ENCODE assay signal across 19 cellular contexts in genomic region chrX:120464409-120464808, GRCh38. TPM values are rescaled to one million over a fixed set of nuclear protein-coding genes. Genes with fewer than 3 reads are reported as not detected.
DNase-seq lines count a peak whose midpoint lies in the region; ATAC-seq and TF ChIP-seq lines count a peak whose summit lies in the region.
"Had no signal": no experiment of that assay in that cellular context is flagged by ENCODE, and none has a peak within 500 bp of the region (broad histone marks: within the 10 kb centered on the region; RNA-seq: fewer than 3 reads in every experiment).

No MANE protein-coding gene starts in this region.

- POLR2A ChIA-PET in HEK293 (lab: Yijun Ruan, JAX), result no interaction called here
- POLR2A ChIA-PET in A673 (lab: Charles Lee; ENCODE audit: low non-redundant PET), result no interaction called here

- H3K4me3 Mint-ChIP-seq in T-helper 17 cell, result no peak overlapping the region

- H3K27me3 Mint-ChIP-seq in T-helper 17 cell, result no peaks in the 10 kb centered on the region

- H3K27ac Mint-ChIP-seq in T-helper 17 cell, result peak overlapping the region; percentile 6

- no TSS peak for BruUV-seq in A673 (replicated peaks; lab: Mats Ljungman, UMichigan)

- TF ChIP-seq POLR2A in vagina (IDR thresholded peaks at IDR 0.05), result no peak

- no peaks in the 10 kb centered on the region; a peak in 1 of 3 replicates for H3K36me3 ChIP-seq in HEK293 (ENCODE audit: control insufficient read depth in 2 of 2, insufficient read depth in 1 of 2, low read length in 2 of 2)
- H3K36me3 ChIP-seq in vagina, result no peaks in the 10 kb centered on the region
- no peaks in the 10 kb centered on the region for H3K36me3 ChIP-seq in A673 (ENCODE audit: insufficient read depth, low read length, poor library complexity, severe bottlenecking)
- H3K36me3 ChIP-seq: BLaER1 had no signal

- no peak overlapping the region for H3K4me3 ChIP-seq in HEK293 (ENCODE audit: low read depth, low read length)
- peak overlapping the region in 34 of 59 donors; percentile 0 to 84 (median 67) for H3K4me3 ChIP-seq in dorsolateral prefrontal cortex
- H3K4me3 ChIP-seq in vagina, result no peak overlapping the region
- no peak overlapping the region for H3K4me3 ChIP-seq in A673 (ENCODE audit: low read depth, low read length, poor library complexity, severe bottlenecking)
- H3K4me3 ChIP-seq: BLaER1, GM23248, HAP-1, SK-N-MC had no signal

- ATAC-seq in T-helper 17 cell (no peak), HG02798 (IDR thresholded peaks at IDR 0.05; ENCODE audit: poor library complexity, unreplicated experiment) (no peak)

- no peak for TF ChIP-seq CTCF in C4-2B (conservative IDR thresholded peaks at IDR 0.05)
- no peak for TF ChIP-seq CTCF in HEK293 (tag by site-specific recombination; IDR thresholded peaks at IDR 0.05)
- TF ChIP-seq CTCF in dorsolateral prefrontal cortex (IDR thresholded peaks at IDR 0.05 in 54 of 56, conservative IDR thresholded peaks at IDR 0.05 in 2 of 56; ENCODE audit: low read depth in 1 of 56, partially characterized antibody in 56 of 56), result no peak
- no peak for TF ChIP-seq CTCF in vagina (IDR thresholded peaks at IDR 0.05)
- TF ChIP-seq CTCF in A673 (conservative IDR thresholded peaks at IDR 0.05; ENCODE audit: low read depth, low read length), result no peak

- H3K9me3 ChIP-seq in HEK293 (ENCODE audit: control insufficient read depth, insufficient read depth, low read depth, low read length), result no peaks in the 10 kb centered on the region
- no peaks in the 10 kb centered on the region for H3K9me3 ChIP-seq in T-helper 17 cell (ENCODE audit: control insufficient read depth, low read length, poor library complexity, severe bottlenecking)
- H3K9me3 ChIP-seq in vagina, result no peaks in the 10 kb centered on the region
- H3K9me3 ChIP-seq in A673 (ENCODE audit: low read depth, low read length, poor library complexity, severe bottlenecking), result no peaks in the 10 kb centered on the region
- H3K9me3 ChIP-seq: BLaER1, HAP-1 had no signal

- CTCF ChIA-PET in HEK293 (lab: Yijun Ruan, JAX), result interaction anchor here (1.0 kb wide), 1 partner anchor 25 kb away, joined by 3 read pairs; no protein-coding TSS in a partner anchor
- CTCF ChIA-PET in A673 (lab: Charles Lee), result no interaction called here

- H3K4me1 Mint-ChIP-seq in T-helper 17 cell, result peaks cover 17% of the 10 kb centered on the region

- intact Hi-C loops in dorsolateral prefrontal cortex (cut with DNase I), result no loop called here
- intact Hi-C loops in vagina (cut with DNase I), result no loop called here
- intact Hi-C loops in A673 (cut with micrococcal nuclease; ENCODE audit: unreplicated experiment), result no loop called here

- H3K27me3 ChIP-seq in dorsolateral prefrontal cortex (peaks cover 0 to 28% (median 0%) of the 10 kb centered on the region in 45 donors), vagina (no peaks in the 10 kb centered on the region), A673 (replicated peaks; ENCODE audit: insufficient read depth, low read depth, low read length, poor library complexity) (no peaks in the 10 kb centered on the region)
- H3K27me3 ChIP-seq: BLaER1 had no signal

- peaks cover 4% of the 10 kb centered on the region for H3K36me3 Mint-ChIP-seq in T-helper 17 cell (ENCODE audit: low read depth)

- DNase-seq in T-helper 17 cell, result no peak
- DNase-seq in dorsolateral prefrontal cortex, result no peak
- no peak for DNase-seq in vagina (ENCODE audit: extremely low spot score in 2 of 2)
- DNase-seq in A673 (ENCODE audit: low spot score), result no peak
- no peak for DNase-seq in NCI-H146 treated with DMSO at 0.1 percent for 48 hours (lab: John Stamatoyannopoulos, UW; ENCODE audit: unreplicated experiment)
- DNase-seq: GDM1, GM23248, KG1, NCI-H1092, NCI-H1694, NCI-H2081 treated with DMSO at 0.1 percent for 48 hours, NCI-H446 treated with DMSO at 0.1 percent for 48 hours, Right ventricle myocardium superior had no signal

- H3K27ac ChIP-seq in C4-2B, result peak overlapping the region; percentile 23; the same call in 1 of the 2 replicates
- no peak overlapping the region for H3K27ac ChIP-seq in HEK293 (ENCODE audit: extremely low read depth, low read depth, low read length)
- H3K27ac ChIP-seq in dorsolateral prefrontal cortex, result peak overlapping the region in 38 of 59 donors; percentile 20 to 95 (median 89)
- H3K27ac ChIP-seq in vagina, result no peak overlapping the region
- H3K27ac ChIP-seq in A673 (ENCODE audit: low read depth, low read length, poor library complexity, severe bottlenecking), result no peak overlapping the region
- H3K27ac ChIP-seq: BLaER1, GM23248, SK-N-MC had no signal

- H3K4me1 ChIP-seq in HEK293 (ENCODE audit: control insufficient read depth, insufficient read depth, low read length) (peaks cover 17% of the 10 kb centered on the region), vagina (peaks cover 23% of the 10 kb centered on the region), A673 (ENCODE audit: insufficient read depth, low read length, poor library complexity, severe bottlenecking) (no peaks in the 10 kb centered on the region)

TF ChIP-seq in HEK293, 187 proteins besides CTCF, POLR2A, EP300 and RAD21:
- TF ChIP-seq ZNF214 (tag by site-specific recombination; IDR thresholded peaks at IDR 0.05; ENCODE audit: borderline replicate concordance) (no peak), PRDM6 (tag by site-specific recombination; IDR thresholded peaks at IDR 0.05) (0 out of 2 replicates have a peak, but pooled peaks have one; percentile 12)

RNA-seq across cellular contexts. Expression of gene LAMP2, which starts 4.7 kb away (rescaled TPM):
- total RNA-seq in T-helper 17 cell, result 10 to 100 TPM; 24.9 to 26.5 TPM
- total RNA-seq in dorsolateral prefrontal cortex, result 100 to 1,000 TPM; 107 to 706 (median 222) TPM
- total RNA-seq in vagina, result 106 TPM
- total RNA-seq in A673 (2021), result 51.1 and 61.0 TPM in 2 replicates

Comparison
In these comparisons a context has a peak if more than half of its experiments do, and no peak if none do; other contexts are left out.
1. H3K27ac ChIP-seq: peak in C4-2B (single experiment) and dorsolateral prefrontal cortex (38 of 59); none in HEK293 (single experiment), vagina (single experiment) and A673 (single experiment).
2. H3K4me3 ChIP-seq: peak in dorsolateral prefrontal cortex (34 of 59); none in HEK293 (single experiment), vagina (0 of 2) and A673 (single experiment).